11 cellular contexts compared by ENCODE assay signal in genomic region chr10:88835910-88836221, GRCh38. TPM values are rescaled to one million over a fixed set of nuclear protein-coding genes. Genes with fewer than 3 reads are reported as not detected.
DNase-seq lines count a peak whose midpoint lies in the region; ATAC-seq and TF ChIP-seq lines count a peak whose summit lies in the region.
"Had no signal": no experiment of that assay in that cellular context is flagged by ENCODE, and none has a peak within 500 bp of the region (broad histone marks: within the 10 kb centered on the region; RNA-seq: fewer than 3 reads in every experiment).

No MANE protein-coding gene starts in this region.

- CTCF ChIA-PET in HCT116 (lab: Charles Lee): interaction anchor here (0.6 to 4.1 kb wide), 22 partner anchors 9 to 382 kb away, joined by 3 to 148 read pairs (median 6); partner anchors contain the start of genes ANKRD22, FAS and STAMBPL1

- no peaks in the 10 kb centered on the region for H3K9me2 ChIP-seq in HCT116 (ENCODE audit: insufficient read depth)

- no peak for TF ChIP-seq POLR2A in HCT116 (IDR thresholded peaks at IDR 0.05; ENCODE audit: borderline replicate concordance, extremely low read depth, insufficient read depth, insufficient read length)

- no peak overlapping the region for H3K4me3 Mint-ChIP-seq in stimulated activated naive CD8-positive, alpha-beta T cell treated with anti-CD3 and anti-CD28 coated beads, Interleukin-15, amount 100 ng/mL, for 72 hours
- H3K4me3 Mint-ChIP-seq in T-helper 2 cell treated with Interferon-gamma antibody and Interleukin-4, amounts not matched to agents 5 μg/mL and 100 μg/mL, for 36 hours: no peak overlapping the region
- H3K4me3 Mint-ChIP-seq: memory B cell had no signal

- no peak overlapping the region for H3K9ac ChIP-seq in HCT116 (ENCODE audit: low read length)
- no peak overlapping the region for H3K9ac ChIP-seq in OCI-LY3 (ENCODE audit: low read length)

- intact Hi-C loops in HCT116 (cut with micrococcal nuclease): loop anchor here (1.0 to 2.0 kb wide), 4 partner anchors 29 to 381 kb away; no protein-coding TSS in a partner anchor

- TF ChIP-seq CTCF in HCT116 (IDR thresholded peaks at IDR 0.05 in 2 of 3, conservative IDR thresholded peaks at IDR 0.05 in 1 of 3; ENCODE audit: borderline replicate concordance in 1 of 3, insufficient read depth in 1 of 3, low read depth in 2 of 3, low read length in 2 of 3) (no peak), OCI-LY3 (IDR thresholded peaks at IDR 0.05; ENCODE audit: low read depth, low read length) (no peak), thoracic aorta (IDR thresholded peaks at IDR 0.05) (peak; percentile 11)

- no peak for TF ChIP-seq RAD21 in HCT116 (IDR thresholded peaks at IDR 0.05; ENCODE audit: low read depth)

- peak; percentile 2 for ATAC-seq in stimulated activated naive CD8-positive, alpha-beta T cell treated with anti-CD3 and anti-CD28 coated beads, Interleukin-15, amount 100 ng/mL, for 72 hours
- no peak for ATAC-seq in stimulated activated naive CD8-positive, alpha-beta T cell treated with anti-CD3 and anti-CD28 coated beads, Interleukin-15, Interleukin-2, amounts not matched to agents 100 U/mL and 50 U/mL, for 24 hours
- ATAC-seq in HCT116 (peak; percentile 33), thoracic aorta (ENCODE audit: insufficient number of reproducible peaks, low FRiP score, low read depth) (peak; percentile 45)

- H3K9me3 ChIP-seq in HCT116 (ENCODE audit: control insufficient read depth in 1 of 2, insufficient read depth in 1 of 2, low read depth in 1 of 2, low read length in 2 of 2) (no peaks in the 10 kb centered on the region), OCI-LY3 (ENCODE audit: insufficient read depth, low read length) (no peaks in the 10 kb centered on the region), thoracic aorta (no peaks in the 10 kb centered on the region)
- H3K9me3 ChIP-seq: gastrocnemius medialis had no signal

- H3K36me3 ChIP-seq in HCT116 (ENCODE audit: control insufficient read depth in 1 of 2, insufficient read depth in 2 of 2, low read length in 2 of 2): no peaks in the 10 kb centered on the region
- H3K36me3 ChIP-seq in OCI-LY3 (replicated peaks; ENCODE audit: low read depth, low read length): no peaks in the 10 kb centered on the region
- H3K36me3 ChIP-seq in thoracic aorta: no peaks in the 10 kb centered on the region
- H3K36me3 ChIP-seq: gastrocnemius medialis had no signal

- H3K27me3 ChIP-seq in HCT116 (ENCODE audit: insufficient read depth, low read length): no peaks in the 10 kb centered on the region
- no peaks in the 10 kb centered on the region for H3K27me3 ChIP-seq in OCI-LY3 (ENCODE audit: low read depth, low read length)
- no peaks in the 10 kb centered on the region for H3K27me3 ChIP-seq in thoracic aorta (replicated peaks; ENCODE audit: insufficient read depth)
- H3K27me3 ChIP-seq: gastrocnemius medialis had no signal

- RAD21 ChIA-PET in HCT116 (lab: Charles Lee; ENCODE audit: low non-redundant PET in 1 of 2, low total read pairs in 2 of 2, uncharacterized antibody in 2 of 2, unreplicated experiment in 2 of 2): interaction anchor here (1.1 to 2.5 kb wide), 8 partner anchors 29 to 271 kb away, joined by 3 to 11 read pairs (median 6); no protein-coding TSS in a partner anchor

- no peak overlapping the region for H3K27ac ChIP-seq in HCT116 (ENCODE audit: low read depth, low read length)
- H3K27ac ChIP-seq in OCI-LY3 (ENCODE audit: low read length): no peak overlapping the region
- no peak overlapping the region for H3K27ac ChIP-seq in thoracic aorta
- H3K27ac ChIP-seq: gastrocnemius medialis had no signal

- POLR2A ChIA-PET in HCT116 (lab: Charles Lee): interaction anchor here (1.0 to 1.7 kb wide), 3 partner anchors 10 to 99 kb away, joined by 3 to 4 read pairs (median 4); no protein-coding TSS in a partner anchor

- peaks cover 31% of the 10 kb centered on the region for H3K4me1 Mint-ChIP-seq in stimulated activated naive CD8-positive, alpha-beta T cell treated with anti-CD3 and anti-CD28 coated beads, Interleukin-15, amount 100 ng/mL, for 72 hours
- peaks cover 31% of the 10 kb centered on the region for H3K4me1 Mint-ChIP-seq in T-helper 2 cell treated with Interferon-gamma antibody and Interleukin-4, amounts not matched to agents 5 μg/mL and 100 μg/mL, for 36 hours (ENCODE audit: low read depth)

- H4K20me1 ChIP-seq in HCT116 (ENCODE audit: insufficient read depth) (no peaks in the 10 kb centered on the region), OCI-LY3 (ENCODE audit: insufficient read depth, low read length) (no peaks in the 10 kb centered on the region)

- no peaks in the 10 kb centered on the region for H3K27me3 Mint-ChIP-seq in stimulated activated naive CD8-positive, alpha-beta T cell treated with anti-CD3 and anti-CD28 coated beads, Interleukin-15, amount 100 ng/mL, for 72 hours
- no peaks in the 10 kb centered on the region for H3K27me3 Mint-ChIP-seq in T-helper 2 cell treated with Interferon-gamma antibody and Interleukin-4, amounts not matched to agents 5 μg/mL and 100 μg/mL, for 36 hours (ENCODE audit: low read depth)

- no peak overlapping the region for H3K27ac Mint-ChIP-seq in stimulated activated naive CD8-positive, alpha-beta T cell treated with anti-CD3 and anti-CD28 coated beads, Interleukin-15, amount 100 ng/mL, for 72 hours
- no peak overlapping the region for H3K27ac Mint-ChIP-seq in T-helper 2 cell treated with Interferon-gamma antibody and Interleukin-4, amounts not matched to agents 5 μg/mL and 100 μg/mL, for 36 hours
- H3K27ac Mint-ChIP-seq: memory B cell had no signal

- no peak for DNase-seq in stimulated activated naive CD8-positive, alpha-beta T cell treated with anti-CD3 and anti-CD28 coated beads, Interleukin-15, amount 100 ng/mL, for 72 hours
- no peak for DNase-seq in stimulated activated naive CD8-positive, alpha-beta T cell treated with anti-CD3 and anti-CD28 coated beads, Interleukin-15, Interleukin-2, amounts not matched to agents 100 U/mL and 50 U/mL, for 24 hours
- DNase-seq in HCT116 (ENCODE audit: low read depth, low spot score) (no peak), thoracic aorta (ENCODE audit: low spot score) (no peak), CD1c-positive myeloid dendritic cell (ENCODE audit: extremely low spot score) (no peak), HPDE6-E6E7 (ENCODE audit: extremely low spot score) (no peak)
- no peak for DNase-seq in T-helper 2 cell treated with Interferon-gamma antibody and Interleukin-4, amounts not matched to agents 5 μg/mL and 100 μg/mL, for 36 hours (ENCODE audit: low spot score)

- H2AFZ ChIP-seq in HCT116 (ENCODE audit: low read depth, low read length, poor library complexity, severe bottlenecking) (peak overlapping the region; percentile 71), OCI-LY3 (ENCODE audit: low read depth, low read length) (no peak overlapping the region)

- BruUV-seq in HCT116 (replicated peaks; lab: Mats Ljungman, UMichigan): no TSS peak

- H3K4me2 ChIP-seq in HCT116 (ENCODE audit: low read length): no peak overlapping the region
- peak overlapping the region; percentile 2; the same call in 1 of the 2 replicates for H3K4me2 ChIP-seq in OCI-LY3 (ENCODE audit: low read length)

- peaks cover 0 to 8% of the 10 kb centered on the region in 2 experiments; a peak in 1 of 4 replicates for H3K4me1 ChIP-seq in HCT116 (ENCODE audit: control insufficient read depth in 1 of 2, insufficient read depth in 2 of 2, low read length in 2 of 2)
- H3K4me1 ChIP-seq in OCI-LY3 (ENCODE audit: low read length): peaks cover 39% of the 10 kb centered on the region
- H3K4me1 ChIP-seq in thoracic aorta (ENCODE audit: control insufficient read depth in 1 of 2, low read depth in 2 of 2): no peaks in the 10 kb centered on the region
- H3K4me1 ChIP-seq: gastrocnemius medialis had no signal

- no peaks in the 10 kb centered on the region for H3K9me3 Mint-ChIP-seq in stimulated activated naive CD8-positive, alpha-beta T cell treated with anti-CD3 and anti-CD28 coated beads, Interleukin-15, amount 100 ng/mL, for 72 hours
- H3K9me3 Mint-ChIP-seq in T-helper 2 cell treated with Interferon-gamma antibody and Interleukin-4, amounts not matched to agents 5 μg/mL and 100 μg/mL, for 36 hours: no peaks in the 10 kb centered on the region
- H3K9me3 Mint-ChIP-seq: memory B cell had no signal

- H3K79me2 ChIP-seq in HCT116 (ENCODE audit: insufficient read depth, low read length) (no peaks in the 10 kb centered on the region), OCI-LY3 (ENCODE audit: low read length) (no peaks in the 10 kb centered on the region)

- H3K4me3 ChIP-seq in HCT116 (replicated peaks in 1 of 2; ENCODE audit: low read depth in 1 of 2, low read length in 2 of 2): no peak overlapping the region
- no peak overlapping the region for H3K4me3 ChIP-seq in OCI-LY3 (ENCODE audit: low read length)
- H3K4me3 ChIP-seq in thoracic aorta: no peak overlapping the region
- H3K4me3 ChIP-seq: gastrocnemius medialis had no signal

- peaks cover 2% of the 10 kb centered on the region for H3K36me3 Mint-ChIP-seq in T-helper 2 cell treated with Interferon-gamma antibody and Interleukin-4, amounts not matched to agents 5 μg/mL and 100 μg/mL, for 36 hours (ENCODE audit: low read depth)
- H3K36me3 Mint-ChIP-seq: memory B cell had no signal

TF ChIP-seq in HCT116, 20 proteins besides CTCF, POLR2A, EP300 and RAD21 (continues in another document):
- no peak for TF ChIP-seq SIN3A (IDR thresholded peaks at IDR 0.05; ENCODE audit: low read depth)

RNA-seq across cellular contexts. Expression of gene ANKRD22, which starts 15.8 kb away (rescaled TPM):
- total RNA-seq in HCT116 (2021; ENCODE audit: unreplicated experiment) (2.3 TPM), thoracic aorta (not detected)
- 1.9 and 2.5 TPM in 2 replicates for polyA plus RNA-seq in HCT116 (2012)
- total RNA-seq: gastrocnemius medialis, HepG2 had no signal
- polyA plus RNA-seq: HepG2 had no signal

RNA-seq across cellular contexts. Expression of gene LIPM, which starts 33.3 kb away (rescaled TPM):
- total RNA-seq in HCT116 (2021; ENCODE audit: unreplicated experiment) (not detected), thoracic aorta (not detected)
- 0.16 and 0.21 TPM in 2 replicates for polyA plus RNA-seq in HCT116 (2012)
- total RNA-seq: gastrocnemius medialis, HepG2 had no signal
- polyA plus RNA-seq: HepG2 had no signal

RNA-seq across cellular contexts. Expression of gene STAMBPL1, which starts 44.2 kb away (rescaled TPM):
- total RNA-seq in HCT116 (2021; ENCODE audit: unreplicated experiment) (11.0 TPM), thoracic aorta (10 to 100 TPM in 1 of 2 donors, 1 to 10 TPM in 1; 2.2 to 10.0 TPM)
- 5.9 and 7.5 TPM in 2 replicates for polyA plus RNA-seq in HCT116 (2012)
